9 cellular contexts compared by ENCODE assay signal in genomic region chr2:239223029-239223329, GRCh38.
A peak's percentile ranks its signal among the peaks of the same experiment; 100 is the strongest.
DNase-seq lines count a peak whose midpoint lies in the region; ATAC-seq and TF ChIP-seq lines count a peak whose summit lies in the region.
"Had no signal": no experiment of that assay in that cellular context is flagged by ENCODE, and none has a peak within 500 bp of the region (broad histone marks: within the 10 kb centered on the region; RNA-seq: fewer than 3 reads in every experiment).

No MANE protein-coding gene starts in this region.

- TF ChIP-seq CTCF in AG10803 (conservative IDR thresholded peaks at IDR 0.05; ENCODE audit: low read length) (no peak), nephron progenitor cell (IDR thresholded peaks at IDR 0.05) (no peak), WERI-Rb-1 (IDR thresholded peaks at IDR 0.05; ENCODE audit: low read depth, low read length) (no peak)

- H3K9me3 Mint-ChIP-seq in effector memory CD8-positive, alpha-beta T cell, result no peaks in the 10 kb centered on the region
- H3K9me3 Mint-ChIP-seq in nephron progenitor cell, result peaks cover 17% of the 10 kb centered on the region

- H3K27me3 Mint-ChIP-seq in effector memory CD8-positive, alpha-beta T cell, result no peaks in the 10 kb centered on the region
- H3K27me3 Mint-ChIP-seq in nephron progenitor cell (ENCODE audit: low read depth, poor library complexity), result no peaks in the 10 kb centered on the region

- H3K27me3 ChIP-seq in WERI-Rb-1 (ENCODE audit: insufficient read depth, low read depth, severe bottlenecking), result no peaks in the 10 kb centered on the region

- H3K36me3 ChIP-seq in WERI-Rb-1, result no peaks in the 10 kb centered on the region

- no peaks in the 10 kb centered on the region for H3K9me3 ChIP-seq in WERI-Rb-1 (ENCODE audit: severe bottlenecking)

- ATAC-seq in effector memory CD8-positive, alpha-beta T cell (replicated peaks), result no peak
- no peak for ATAC-seq in left lobe of liver

- H3K27ac ChIP-seq in WERI-Rb-1, result no peak overlapping the region

- peak overlapping the region; percentile 37 to 60 for H3K4me3 Mint-ChIP-seq in effector memory CD8-positive, alpha-beta T cell
- H3K4me3 Mint-ChIP-seq in nephron progenitor cell, result peak overlapping the region; percentile 48

- peaks cover 57 to 69% of the 10 kb centered on the region in 2 donors for H3K4me1 Mint-ChIP-seq in effector memory CD8-positive, alpha-beta T cell (ENCODE audit: low read depth in 2 of 2)
- peaks cover 83% of the 10 kb centered on the region for H3K4me1 Mint-ChIP-seq in nephron progenitor cell

- DNase-seq in AG10803 (ENCODE audit: low read depth), result peak; percentile 66
- peak; percentile 99 for DNase-seq in MV-4-11 (lab: John Stamatoyannopoulos, UW)
- no peak for DNase-seq in effector memory CD8-positive, alpha-beta T cell
- no peak for DNase-seq in nephron progenitor cell
- DNase-seq in stimulated activated naive CD4-positive, alpha-beta T cell (lab: John Stamatoyannopoulos, UW), result no peak
- DNase-seq in AG08395 (ENCODE audit: low spot score), result no peak
- no peak for DNase-seq in left lobe of liver (ENCODE audit: low spot score)
- no peak for DNase-seq in WERI-Rb-1
- DNase-seq: DMS79 treated with DMSO at 0.1 percent for 48 hours had no signal

- H3K4me3 ChIP-seq in AG10803 (ENCODE audit: low read length), result no peak overlapping the region
- no peak overlapping the region for H3K4me3 ChIP-seq in WERI-Rb-1 (ENCODE audit: low read depth, low read length)

- H3K36me3 Mint-ChIP-seq in effector memory CD8-positive, alpha-beta T cell (ENCODE audit: insufficient read depth), result no peaks in the 10 kb centered on the region
- peaks cover 9% of the 10 kb centered on the region for H3K36me3 Mint-ChIP-seq in nephron progenitor cell (ENCODE audit: low read depth)

- H3K27ac Mint-ChIP-seq in effector memory CD8-positive, alpha-beta T cell, result peak overlapping the region; percentile 39 to 90
- H3K27ac Mint-ChIP-seq in nephron progenitor cell, result no peak overlapping the region

Comparison
In these comparisons a context has a peak if more than half of its experiments do, and no peak if none do; other contexts are left out.
1. DNase-seq: peak in AG10803 (single experiment) and MV-4-11 (single experiment); none in effector memory CD8-positive, alpha-beta T cell (0 of 3), nephron progenitor cell (single experiment), stimulated activated naive CD4-positive, alpha-beta T cell (0 of 6), AG08395 (single experiment), left lobe of liver (single experiment) and WERI-Rb-1 (single experiment).